Comparison of ENCODE assay signal across 8 cellular contexts in the genomic region with DNA sequence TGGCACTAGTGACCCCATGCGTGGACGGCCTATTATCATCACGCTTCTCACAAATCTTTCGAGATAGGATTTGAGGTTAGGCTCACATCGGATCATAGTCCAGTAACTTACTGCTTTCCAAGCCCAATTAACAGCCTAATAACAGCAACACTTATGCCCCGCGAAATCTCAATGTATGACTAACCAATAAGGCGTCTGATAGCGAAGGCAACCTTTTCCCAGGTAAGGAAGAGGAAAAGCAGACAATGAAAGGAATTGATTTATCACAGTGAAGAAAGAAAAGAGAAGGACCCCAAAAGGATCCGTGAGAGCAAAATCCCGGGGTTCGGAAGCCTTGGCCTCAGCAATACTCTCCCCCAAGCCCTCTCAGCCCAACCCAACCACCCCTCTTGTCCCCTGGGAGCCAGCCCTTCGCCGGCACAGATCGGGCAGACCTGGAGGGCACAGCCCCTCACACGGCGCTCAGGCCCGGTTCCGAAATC. TPM values are rescaled to one million over a fixed set of nuclear protein-coding genes. Genes with fewer than 3 reads are reported as not detected.
DNase-seq lines count a peak whose midpoint lies in the region; ATAC-seq and TF ChIP-seq lines count a peak whose summit lies in the region.

No MANE protein-coding gene starts in this region.

- TF ChIP-seq POLR2A in heart left ventricle (IDR thresholded peaks at IDR 0.05) (no peak), prostate gland (IDR thresholded peaks at IDR 0.05) (no peak)

- WGBS in heart left ventricle, 4 donors, result 0 to 2% (median 1%) methylated on average over 19 of the region's 19 CpGs
- WGBS in prostate gland, result under 1% methylated on average over 19 of the region's 19 CpGs

- no peak for DNase-seq in AG09309 (ENCODE audit: low read depth)
- no peak for DNase-seq in activated T-helper 2 cell treated with anti-CD3 and anti-CD28 coated beads, Interferon-gamma antibody, Interleukin-2, Interleukin-4, amounts not matched to agents 10 μg/mL and 5 μg/mL and 100 μg/mL, durations not matched to agents 14 hours and 24 hours and 36 hours (ENCODE audit: low spot score)
- peak in 2 of 5 donors; percentile 41 to 70 for DNase-seq in heart left ventricle
- no peak for DNase-seq in prostate gland (ENCODE audit: low spot score)
- no peak for DNase-seq in NCI-H2029 treated with DMSO at 0.1 percent for 48 hours (lab: John Stamatoyannopoulos, UW)

- H3K36me3 ChIP-seq in heart left ventricle, result no peaks in the 10 kb centered on the region
- no peaks in the 10 kb centered on the region for H3K36me3 ChIP-seq in prostate gland

- TF ChIP-seq CTCF in AG09309 (IDR thresholded peaks at IDR 0.05; ENCODE audit: control insufficient read depth, insufficient read depth, low read depth, low read length, missing control alignments) (no peak), heart left ventricle (IDR thresholded peaks at IDR 0.05) (no peak), prostate gland (IDR thresholded peaks at IDR 0.05) (no peak)

- intact Hi-C loops in activated T-helper 2 cell treated with anti-CD3 and anti-CD28 coated beads, Interferon-gamma antibody, Interleukin-2, Interleukin-4, amounts not matched to agents 10 μg/mL and 5 μg/mL and 100 μg/mL, durations not matched to agents 14 hours and 24 hours and 36 hours (cut with micrococcal nuclease), result loop anchor here (5.0 kb wide), 1 partner anchor 100 kb away; no protein-coding TSS in a partner anchor
- intact Hi-C loops in heart left ventricle (cut with DNase I) (loop anchor here in 2 of 10 donors (10.0 kb wide), 2 partner anchors 98 to 288 kb away; partner anchors contain the start of gene UBTF (in 1 of the 2)), prostate gland (cut with DNase I) (loop anchor here (10.0 kb wide), 1 partner anchor 108 kb away; no protein-coding TSS in a partner anchor)

- H3K4me1 ChIP-seq in heart left ventricle (peaks cover 0 to 59% (median 36%) of the 10 kb centered on the region in 12 donors), prostate gland (replicated peaks) (no peaks in the 10 kb centered on the region)

- H3K27ac ChIP-seq in heart left ventricle (peak overlapping the region; percentile 68 to 94 (median 90)), prostate gland (peak overlapping the region; percentile 85 to 87)

- peaks cover 9% of the 10 kb centered on the region for H3K36me3 Mint-ChIP-seq in activated T-helper 2 cell treated with anti-CD3 and anti-CD28 coated beads, Interferon-gamma antibody, Interleukin-2, Interleukin-4, amounts not matched to agents 10 μg/mL and 5 μg/mL and 100 μg/mL, durations not matched to agents 14 hours and 24 hours and 36 hours (ENCODE audit: low read depth)

- H3K4me3 ChIP-seq in AG09309 (ENCODE audit: control insufficient read depth, low read depth, low read length), result peak overlapping the region; percentile 91
- H3K4me3 ChIP-seq in heart left ventricle, result peak overlapping the region; percentile 69 to 99 (median 84)
- peak overlapping the region; percentile 64 to 77 for H3K4me3 ChIP-seq in prostate gland

- ATAC-seq in GM19025 (IDR thresholded peaks at IDR 0.05; ENCODE audit: low read depth, unreplicated experiment) (peak; percentile 11), HG03565 (IDR thresholded peaks at IDR 0.05; ENCODE audit: unreplicated experiment) (peak; percentile 6), heart left ventricle (peak in 3 of 4 donors; percentile 32 to 41 (median 37)), GM18520 (IDR thresholded peaks at IDR 0.05; ENCODE audit: unreplicated experiment) (no peak)

- no peaks in the 10 kb centered on the region for H3K9me3 Mint-ChIP-seq in activated T-helper 2 cell treated with anti-CD3 and anti-CD28 coated beads, Interferon-gamma antibody, Interleukin-2, Interleukin-4, amounts not matched to agents 10 μg/mL and 5 μg/mL and 100 μg/mL, durations not matched to agents 14 hours and 24 hours and 36 hours

- H3K27me3 Mint-ChIP-seq in activated T-helper 2 cell treated with anti-CD3 and anti-CD28 coated beads, Interferon-gamma antibody, Interleukin-2, Interleukin-4, amounts not matched to agents 10 μg/mL and 5 μg/mL and 100 μg/mL, durations not matched to agents 14 hours and 24 hours and 36 hours (ENCODE audit: low read depth), result no peaks in the 10 kb centered on the region

- H3K4me1 Mint-ChIP-seq in activated T-helper 2 cell treated with anti-CD3 and anti-CD28 coated beads, Interferon-gamma antibody, Interleukin-2, Interleukin-4, amounts not matched to agents 10 μg/mL and 5 μg/mL and 100 μg/mL, durations not matched to agents 14 hours and 24 hours and 36 hours (ENCODE audit: low read depth), result peaks cover 19% of the 10 kb centered on the region

- peak overlapping the region; percentile 99 for H3K4me3 Mint-ChIP-seq in activated T-helper 2 cell treated with anti-CD3 and anti-CD28 coated beads, Interferon-gamma antibody, Interleukin-2, Interleukin-4, amounts not matched to agents 10 μg/mL and 5 μg/mL and 100 μg/mL, durations not matched to agents 14 hours and 24 hours and 36 hours (ENCODE audit: low read depth)

- H3K27ac Mint-ChIP-seq in activated T-helper 2 cell treated with anti-CD3 and anti-CD28 coated beads, Interferon-gamma antibody, Interleukin-2, Interleukin-4, amounts not matched to agents 10 μg/mL and 5 μg/mL and 100 μg/mL, durations not matched to agents 14 hours and 24 hours and 36 hours, result peak overlapping the region; percentile 97

- H3K9me3 ChIP-seq in heart left ventricle (no peaks in the 10 kb centered on the region), prostate gland (no peaks in the 10 kb centered on the region)

- H3K27me3 ChIP-seq in heart left ventricle (peaks cover 0 to 3% (median 0%) of the 10 kb centered on the region in 9 donors), prostate gland (replicated peaks; ENCODE audit: insufficient read depth) (no peaks in the 10 kb centered on the region)

RNA-seq across cellular contexts. Expression of gene GPATCH8, which starts 0.6 kb away (rescaled TPM):
- 44.7 and 49.6 TPM in 2 replicates for total RNA-seq in activated T-helper 2 cell treated with anti-CD3 and anti-CD28 coated beads, Interferon-gamma antibody, Interleukin-2, Interleukin-4, amounts not matched to agents 10 μg/mL and 5 μg/mL and 100 μg/mL, durations not matched to agents 14 hours and 24 hours and 36 hours
- total RNA-seq in heart left ventricle, result 10 to 100 TPM; 17.5 to 24.9 (median 21.5) TPM
- polyA plus RNA-seq in heart left ventricle, result 10 to 100 TPM; 12.8 to 15.1 TPM
- total RNA-seq in prostate gland, result 10 to 100 TPM; 25.2 to 42.8 TPM

RNA-seq across cellular contexts. Expression of gene FZD2, which starts 54.6 kb away (rescaled TPM):
- 0.53 and 0.57 TPM in 2 replicates for total RNA-seq in activated T-helper 2 cell treated with anti-CD3 and anti-CD28 coated beads, Interferon-gamma antibody, Interleukin-2, Interleukin-4, amounts not matched to agents 10 μg/mL and 5 μg/mL and 100 μg/mL, durations not matched to agents 14 hours and 24 hours and 36 hours
- 1 to 10 TPM; 1.6 to 8.1 (median 4.5) TPM for total RNA-seq in heart left ventricle
- 1 to 10 TPM; 2.4 to 3.2 TPM for polyA plus RNA-seq in heart left ventricle
- 10 to 100 TPM in 1 of 2 donors, 1 to 10 TPM in 1; 3.3 to 10.1 TPM for total RNA-seq in prostate gland
